In the genomic region with DNA sequence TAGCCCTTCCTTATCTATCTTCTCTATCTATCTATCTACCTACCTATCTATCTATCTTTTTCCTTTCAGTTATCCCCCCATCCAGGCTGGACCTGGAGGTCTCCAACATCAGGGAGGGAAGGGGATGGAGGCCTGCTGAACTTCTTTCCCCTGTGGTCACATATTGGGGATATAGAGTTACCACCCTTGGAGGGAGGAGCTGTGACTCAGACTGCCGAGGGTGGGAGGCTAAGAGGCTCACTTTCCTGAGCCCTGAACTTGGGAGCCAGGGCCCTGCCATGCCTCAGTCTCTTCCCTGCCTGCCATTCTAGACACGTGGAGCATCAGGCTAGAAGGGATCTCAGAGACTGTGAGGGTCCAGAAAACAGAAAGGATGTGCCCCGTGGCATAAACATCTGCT, we compare ENCODE assay signal across 1 cellular context.
TF ChIP-seq lines count a peak whose summit lies in the region.

No MANE protein-coding gene starts in this region.

TF ChIP-seq in HCT116, 20 proteins besides CTCF, POLR2A, EP300 and RAD21 (continued from another document):
- TF ChIP-seq, protein P1, sequence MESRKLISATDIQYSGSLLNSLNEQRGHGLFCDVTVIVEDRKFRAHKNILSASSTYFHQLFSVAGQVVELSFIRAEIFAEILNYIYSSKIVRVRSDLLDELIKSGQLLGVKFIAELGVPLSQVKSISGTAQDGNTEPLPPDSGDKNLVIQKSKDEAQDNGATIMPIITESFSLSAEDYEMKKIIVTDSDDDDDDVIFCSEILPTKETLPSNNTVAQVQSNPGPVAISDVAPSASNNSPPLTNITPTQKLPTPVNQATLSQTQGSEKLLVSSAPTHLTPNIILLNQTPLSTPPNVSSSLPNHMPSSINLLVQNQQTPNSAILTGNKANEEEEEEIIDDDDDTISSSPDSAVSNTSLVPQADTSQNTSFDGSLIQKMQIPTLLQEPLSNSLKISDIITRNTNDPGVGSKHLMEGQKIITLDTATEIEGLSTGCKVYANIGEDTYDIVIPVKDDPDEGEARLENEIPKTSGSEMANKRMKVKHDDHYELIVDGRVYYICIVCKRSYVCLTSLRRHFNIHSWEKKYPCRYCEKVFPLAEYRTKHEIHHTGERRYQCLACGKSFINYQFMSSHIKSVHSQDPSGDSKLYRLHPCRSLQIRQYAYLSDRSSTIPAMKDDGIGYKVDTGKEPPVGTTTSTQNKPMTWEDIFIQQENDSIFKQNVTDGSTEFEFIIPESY (IDR thresholded peaks at IDR 0.05; ENCODE audit: extremely low read depth, insufficient replicate concordance, low read length): no peak
- no peak for TF ChIP-seq CBX3 (IDR thresholded peaks at IDR 0.05; ENCODE audit: low read depth)
- TF ChIP-seq SP1 (IDR thresholded peaks at IDR 0.05; ENCODE audit: low read depth): no peak
- TF ChIP-seq, protein P2, sequence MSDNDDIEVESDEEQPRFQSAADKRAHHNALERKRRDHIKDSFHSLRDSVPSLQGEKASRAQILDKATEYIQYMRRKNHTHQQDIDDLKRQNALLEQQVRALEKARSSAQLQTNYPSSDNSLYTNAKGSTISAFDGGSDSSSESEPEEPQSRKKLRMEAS (IDR thresholded peaks at IDR 0.05): no peak
- TF ChIP-seq JUND (IDR thresholded peaks at IDR 0.05): no peak
- TF ChIP-seq SIN3A (IDR thresholded peaks at IDR 0.05; ENCODE audit: low read depth): no peak
- TF ChIP-seq ELF1 (IDR thresholded peaks at IDR 0.05; ENCODE audit: borderline replicate concordance, low read depth): no peak
- TF ChIP-seq ZNF274 (IDR thresholded peaks at IDR 0.05; ENCODE audit: low read depth, low read length): no peak
- TF ChIP-seq, protein P3, sequence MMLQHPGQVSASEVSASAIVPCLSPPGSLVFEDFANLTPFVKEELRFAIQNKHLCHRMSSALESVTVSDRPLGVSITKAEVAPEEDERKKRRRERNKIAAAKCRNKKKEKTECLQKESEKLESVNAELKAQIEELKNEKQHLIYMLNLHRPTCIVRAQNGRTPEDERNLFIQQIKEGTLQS (IDR thresholded peaks at IDR 0.05): no peak
